In the genomic region with DNA sequence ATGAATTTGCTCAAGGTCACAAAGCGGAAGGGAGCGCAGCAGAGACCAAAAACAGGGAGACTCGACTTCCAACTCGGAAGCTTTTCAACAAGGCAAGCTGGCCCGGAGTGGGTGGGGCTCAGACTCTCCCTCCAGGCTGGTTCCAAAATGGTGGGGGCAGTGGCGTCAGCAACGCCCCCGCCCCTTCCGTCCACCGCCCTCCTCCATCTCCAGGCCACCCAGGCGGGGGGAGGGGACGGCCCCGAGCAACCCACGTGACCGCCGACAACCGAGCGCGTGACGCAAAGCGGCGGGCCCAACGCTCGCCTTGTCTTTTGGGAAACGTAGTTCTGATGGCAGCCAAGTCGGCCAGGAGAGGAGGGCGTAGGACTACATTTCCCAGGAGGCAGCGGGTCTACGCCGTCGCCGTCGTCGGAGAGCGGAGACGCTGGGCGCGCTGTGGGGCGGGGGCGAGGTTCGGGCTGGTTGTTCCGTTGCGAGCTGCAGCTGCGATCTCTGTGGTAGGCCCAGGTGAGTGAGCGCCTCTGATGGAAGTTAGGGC, we compare ENCODE assay signal across 8 cellular contexts. TPM values are rescaled to one million over a fixed set of nuclear protein-coding genes. Genes with fewer than 3 reads are reported as not detected.
DNase-seq lines count a peak whose midpoint lies in the region; ATAC-seq, FAIRE-seq and TF ChIP-seq lines count a peak whose summit lies in the region.

Gene THRAP3 (plus strand): TSS at position 448 of the 541 bp plus-strand sequence. CDS start 58,121 bp downstream, outside the sequence.

- ATAC-seq in GM21515 (IDR thresholded peaks at IDR 0.05; ENCODE audit: unreplicated experiment): peak; percentile 90

- peak within 1 kb of the TSS; percentile 98 for H3K4me3 Mint-ChIP-seq in mesothelial cell of epicardium

- peaks cover 16% of the 10 kb centered on the region for H3K36me3 ChIP-seq in OCI-LY3 (replicated peaks; ENCODE audit: low read depth, low read length)

- DNase-seq in D341Med (ENCODE audit: low spot score) (peak; percentile 96), HuH-7 (ENCODE audit: low spot score) (peak; percentile 90), mesothelial cell of epicardium (ENCODE audit: low spot score in 2 of 2, unreplicated experiment in 2 of 2) (peak; percentile 98 to 100)
- peak; percentile 99 for DNase-seq in activated CD8-positive, alpha-beta memory T cell treated with anti-CD3 and anti-CD28 coated beads, Interleukin-2, amount 50 U/mL, for 48 hours
- peak; percentile 99 to 100 for DNase-seq in stimulated activated CD8-positive, alpha-beta memory T cell treated with anti-CD3 and anti-CD28 coated beads, Interleukin-15, amount 100 ng/mL, for 48 hours (ENCODE audit: low read depth in 2 of 2)

- H3K9ac ChIP-seq in OCI-LY3 (ENCODE audit: low read length): peak within 1 kb of the TSS; percentile 93

- H3K4me1 Mint-ChIP-seq in mesothelial cell of epicardium: peaks cover 25% of the 10 kb centered on the region

- H3K36me3 Mint-ChIP-seq in mesothelial cell of epicardium: peaks cover 8% of the 10 kb centered on the region

- no peaks in the 10 kb centered on the region for H3K9me3 Mint-ChIP-seq in mesothelial cell of epicardium

- TF ChIP-seq CTCF in OCI-LY3 (IDR thresholded peaks at IDR 0.05; ENCODE audit: low read depth, low read length) (no peak), mesothelial cell of epicardium (IDR thresholded peaks at IDR 0.05; ENCODE audit: unreplicated experiment) (no peak)

- H3K79me2 ChIP-seq in OCI-LY3 (ENCODE audit: low read length): peaks cover 48% of the 10 kb centered on the region

- H3K4me1 ChIP-seq in OCI-LY3 (ENCODE audit: low read length): peaks cover 8% of the 10 kb centered on the region

- peak within 1 kb of the TSS; percentile 77 for H3K27ac ChIP-seq in OCI-LY3 (ENCODE audit: low read length)

- no peaks in the 10 kb centered on the region for H3K9me3 ChIP-seq in OCI-LY3 (ENCODE audit: insufficient read depth, low read length)

- H3K4me2 ChIP-seq in OCI-LY3 (ENCODE audit: low read length): peak within 1 kb of the TSS; percentile 82

- H3K27me3 Mint-ChIP-seq in mesothelial cell of epicardium (ENCODE audit: low read depth): no peaks in the 10 kb centered on the region

- H3K4me3 ChIP-seq in OCI-LY3 (ENCODE audit: low read length): peak within 1 kb of the TSS; percentile 100

- peaks cover 22% of the 10 kb centered on the region for H4K20me1 ChIP-seq in OCI-LY3 (ENCODE audit: insufficient read depth, low read length)

- H2AFZ ChIP-seq in OCI-LY3 (ENCODE audit: low read depth, low read length): peak within 1 kb of the TSS; percentile 90

- no peaks in the 10 kb centered on the region for H3K27me3 ChIP-seq in OCI-LY3 (ENCODE audit: low read depth, low read length)

- FAIRE-seq in endometrium (lab: Jason Lieb, UNC): peak; percentile 99

- peak within 1 kb of the TSS; percentile 99 for H3K27ac Mint-ChIP-seq in mesothelial cell of epicardium

RNA-seq across cellular contexts. Expression of gene THRAP3, which starts in this region (rescaled TPM):
- total RNA-seq in mesothelial cell of epicardium: 117 to 121 TPM (median 119 TPM) in 3 replicates

Comparison
In these comparisons a context has a peak if more than half of its experiments do, and no peak if none do; other contexts are left out.
1. Peak in every context shown above with its lines: DNase-seq, ATAC-seq, H3K4me3 ChIP-seq and H3K27ac ChIP-seq.